Comparison of ENCODE assay signal across 8 cellular contexts in the genomic region with DNA sequence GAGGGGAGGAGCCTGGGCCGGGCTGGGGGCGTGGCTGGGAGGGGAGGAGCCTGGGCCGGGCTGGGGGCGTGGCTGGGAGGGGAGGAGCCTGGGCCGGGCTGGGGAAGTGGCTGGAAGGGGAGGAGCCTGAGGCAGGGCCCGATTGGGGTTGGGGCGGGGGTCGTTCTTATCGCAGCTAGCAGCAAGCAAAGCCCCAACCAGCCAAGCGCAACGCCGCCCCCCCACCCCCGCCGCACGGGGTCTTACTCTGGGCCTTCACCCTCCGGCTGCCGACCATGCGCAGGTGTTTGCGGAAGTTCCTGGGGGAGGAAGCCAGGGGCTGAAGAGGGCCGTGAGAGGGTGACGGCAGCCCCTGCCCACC. TPM values are rescaled to one million over a fixed set of nuclear protein-coding genes. Genes with fewer than 3 reads are reported as not detected.
DNase-seq lines count a peak whose midpoint lies in the region; ATAC-seq lines count a peak whose summit lies in the region.

No MANE protein-coding gene starts in this region.

- no peaks in the 10 kb centered on the region for H3K9me3 Mint-ChIP-seq in activated T-helper 17 cell treated with anti-CD3 and anti-CD28 coated beads, Interleukin-2, amount 50 U/mL, for 72 hours

- H3K4me1 Mint-ChIP-seq in activated T-helper 17 cell treated with anti-CD3 and anti-CD28 coated beads, Interleukin-2, amount 50 U/mL, for 72 hours = no peaks in the 10 kb centered on the region

- H3K27me3 Mint-ChIP-seq in activated T-helper 17 cell treated with anti-CD3 and anti-CD28 coated beads, Interleukin-2, amount 50 U/mL, for 72 hours = no peaks in the 10 kb centered on the region

- H3K9me3 ChIP-seq in right cardiac atrium (ENCODE audit: control insufficient read depth, low read length) = no peaks in the 10 kb centered on the region

- no peaks in the 10 kb centered on the region for H3K27me3 ChIP-seq in right cardiac atrium (ENCODE audit: control insufficient read depth, insufficient read depth)

- no peak overlapping the region for H3K27ac Mint-ChIP-seq in activated T-helper 17 cell treated with anti-CD3 and anti-CD28 coated beads, Interleukin-2, amount 50 U/mL, for 72 hours

- H3K36me3 Mint-ChIP-seq in activated T-helper 17 cell treated with anti-CD3 and anti-CD28 coated beads, Interleukin-2, amount 50 U/mL, for 72 hours (ENCODE audit: low read depth) = peaks cover 14% of the 10 kb centered on the region

- ATAC-seq in activated T-helper 17 cell treated with anti-CD3 and anti-CD28 coated beads, Interleukin-2, amount 50 U/mL, for 72 hours (replicated peaks) = peak; percentile 33
- ATAC-seq in right cardiac atrium = peak; percentile 30 to 53
- no peak for ATAC-seq in GM18861 (IDR thresholded peaks at IDR 0.05; ENCODE audit: unreplicated experiment)

- intact Hi-C loops in right cardiac atrium (cut with DNase I) = no loop called here

- peak; percentile 65 for DNase-seq in activated T-cell treated with anti-CD3 and anti-CD28 coated beads, Interleukin-2, amount 50 U/mL, for 1 hour
- DNase-seq in activated T-cell treated with anti-CD3 and anti-CD28 coated beads for 4 hours = no peak
- DNase-seq in right cardiac atrium = peak; percentile 69 to 89 (median 83)
- DNase-seq in skeletal muscle cell (ENCODE audit: low read depth) = no peak
- no peak for DNase-seq in RKO (ENCODE audit: low spot score)
- DNase-seq in NCI-H1436 treated with DMSO at 0.1 percent for 48 hours (lab: John Stamatoyannopoulos, UW) = no peak

- H3K4me3 ChIP-seq in right cardiac atrium (ENCODE audit: low read length) (peak overlapping the region; percentile 54), skeletal muscle cell (ENCODE audit: low read depth, low read length) (peak overlapping the region; percentile 21)

- H3K27ac ChIP-seq in right cardiac atrium (ENCODE audit: low read length) = peak overlapping the region; percentile 16

- peak overlapping the region; percentile 30 for H3K4me3 Mint-ChIP-seq in activated T-helper 17 cell treated with anti-CD3 and anti-CD28 coated beads, Interleukin-2, amount 50 U/mL, for 72 hours

- H3K4me1 ChIP-seq in right cardiac atrium (ENCODE audit: control insufficient read depth, insufficient read depth, low read length) = no peaks in the 10 kb centered on the region

- 21% methylated on average over 18 of the region's 21 CpGs for WGBS in right cardiac atrium

RNA-seq across cellular contexts. Expression of gene NSMF, which starts 5.0 kb away (rescaled TPM):
- 10 to 100 TPM; 26.6 to 35.5 TPM for total RNA-seq in activated T-helper 17 cell treated with anti-CD3 and anti-CD28 coated beads, Interleukin-2, amount 50 U/mL, for 72 hours
- 10 to 100 TPM; 12.4 to 21.5 (median 18.6) TPM for total RNA-seq in right cardiac atrium
- 25.5 TPM for polyA plus RNA-seq in right cardiac atrium

RNA-seq across cellular contexts. Expression of gene ENTPD8, which starts 13.0 kb away (rescaled TPM):
- not detected for total RNA-seq in activated T-helper 17 cell treated with anti-CD3 and anti-CD28 coated beads, Interleukin-2, amount 50 U/mL, for 72 hours
- total RNA-seq in right cardiac atrium = not detected
- polyA plus RNA-seq in right cardiac atrium = not detected

RNA-seq across cellular contexts. Expression of gene NOXA1, which starts 30.9 kb away (rescaled TPM):
- total RNA-seq in activated T-helper 17 cell treated with anti-CD3 and anti-CD28 coated beads, Interleukin-2, amount 50 U/mL, for 72 hours = under 1 TPM; 0.39 to 0.58 TPM
- 1 to 10 TPM; 3.1 to 7.5 (median 4.5) TPM for total RNA-seq in right cardiac atrium
- polyA plus RNA-seq in right cardiac atrium = 4.3 TPM

RNA-seq across cellular contexts. Expression of gene EXD3, which starts 31.2 kb away (rescaled TPM):
- total RNA-seq in activated T-helper 17 cell treated with anti-CD3 and anti-CD28 coated beads, Interleukin-2, amount 50 U/mL, for 72 hours = 1 to 10 TPM; 8.8 to 10.0 TPM
- total RNA-seq in right cardiac atrium = 10 to 100 TPM in 2 of 4 donors, 1 to 10 TPM in 2; 7.9 to 13.4 (median 11.1) TPM
- polyA plus RNA-seq in right cardiac atrium = 14.6 TPM

Comparison
In these comparisons a context has a peak if more than half of its experiments do, and no peak if none do; other contexts are left out.
1. DNase-seq: peak in activated T-cell treated with anti-CD3 and anti-CD28 coated beads, Interleukin-2, amount 50 U/mL, for 1 hour (single experiment) and right cardiac atrium (3 of 3); none in activated T-cell treated with anti-CD3 and anti-CD28 coated beads for 4 hours (single experiment), skeletal muscle cell (single experiment), RKO (single experiment) and NCI-H1436 treated with DMSO at 0.1 percent for 48 hours (single experiment).